ENCODE assay signal across 23 cellular contexts in the genomic region with DNA sequence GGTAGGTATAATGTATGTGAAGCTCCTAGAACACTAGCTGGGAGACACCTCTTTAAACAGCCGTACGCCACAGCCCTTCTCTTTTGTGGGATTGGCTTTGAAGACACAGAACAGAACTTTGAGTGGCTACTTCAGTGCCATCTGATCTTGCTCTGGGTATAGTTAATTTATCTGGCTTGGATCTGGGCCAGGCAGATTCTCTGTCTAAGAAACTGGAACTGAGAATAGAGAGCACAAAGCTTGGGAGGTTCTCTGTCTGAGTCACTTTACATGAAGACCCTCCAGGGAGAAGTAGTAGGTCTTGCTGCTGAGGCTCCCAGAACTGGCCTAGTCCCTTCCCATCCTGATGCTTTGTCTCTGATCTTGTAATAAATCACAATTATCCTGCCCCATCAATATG.
"Had no signal": no experiment of that assay in that cellular context is flagged by ENCODE, and none has a peak within 500 bp of the region (broad histone marks: within the 10 kb centered on the region; RNA-seq: fewer than 3 reads in every experiment).

No MANE protein-coding gene starts in this region.

- H3K27ac ChIP-seq: epithelial cell of prostate, gastrocnemius medialis, neutrophil, parathyroid adenoma, suprapubic skin, vagina had no signal

- DNase-seq: effector CD8-positive, alpha-beta T cell; endodermal cell; foreskin fibroblast; gastrocnemius medialis; head of caudate nucleus; natural killer cell; stimulated activated CD4-positive, alpha-beta T cell treated with anti-CD3 and anti-CD28 coated beads, Interleukin-12 subunit alpha, Interleukin-12 subunit beta, amount 100 ng/mL, for 4 hours; stimulated activated CD4-positive, alpha-beta T cell treated with anti-CD3 and anti-CD28 coated beads, Interleukin-1b, Interleukin-23, amount 100 ng/mL, for 48 hours; stimulated activated CD4-positive, alpha-beta T cell treated with anti-CD3 and anti-CD28 coated beads, Interleukin-4, amount 100 ng/mL, for 1 hour; stimulated activated CD8-positive, alpha-beta memory T cell treated with anti-CD3 and anti-CD28 coated beads, Interleukin-4, amount 100 ng/mL, for 48 hours; stimulated activated naive CD4-positive, alpha-beta T cell; stimulated activated naive CD8-positive, alpha-beta T cell treated with anti-CD3 and anti-CD28 coated beads, Interleukin-15, amount 100 ng/mL, for 72 hours; trophoblast cell had no signal

- H3K9ac ChIP-seq: parathyroid adenoma had no signal

- H3K4me3 ChIP-seq: gastrocnemius medialis, lung, smooth muscle cell, suprapubic skin, vagina had no signal

- H2AFZ ChIP-seq: parathyroid adenoma had no signal

- ATAC-seq: esophagus mucosa; gastrocnemius medialis; left lobe of liver; natural killer cell; sciatic nerve; stimulated activated naive CD8-positive, alpha-beta T cell treated with anti-CD3 and anti-CD28 coated beads, Interleukin-15, amount 100 ng/mL, for 72 hours had no signal

- H3K9me3 ChIP-seq: gastrocnemius medialis, neutrophil, suprapubic skin, vagina had no signal

- H3K27me3 ChIP-seq: gastrocnemius medialis, neutrophil, suprapubic skin, vagina had no signal

- H3K4me2 ChIP-seq: smooth muscle cell had no signal

- H3K4me1 ChIP-seq: parathyroid adenoma, suprapubic skin, vagina had no signal

- H3K36me3 ChIP-seq: gastrocnemius medialis, neutrophil, suprapubic skin, vagina had no signal

- H3K79me2 ChIP-seq: parathyroid adenoma had no signal
